9 cellular contexts compared by ENCODE assay signal in genomic region chr7:28958235-28958945, GRCh38. TPM values are rescaled to one million over a fixed set of nuclear protein-coding genes. Genes with fewer than 3 reads are reported as not detected.
A peak's percentile ranks its signal among the peaks of the same experiment; 100 is the strongest.
DNase-seq lines count a peak whose midpoint lies in the region; ATAC-seq lines count a peak whose summit lies in the region.
"Had no signal": no experiment of that assay in that cellular context is flagged by ENCODE, and none has a peak within 500 bp of the region (broad histone marks: within the 10 kb centered on the region; RNA-seq: fewer than 3 reads in every experiment).

A gene with protein sequence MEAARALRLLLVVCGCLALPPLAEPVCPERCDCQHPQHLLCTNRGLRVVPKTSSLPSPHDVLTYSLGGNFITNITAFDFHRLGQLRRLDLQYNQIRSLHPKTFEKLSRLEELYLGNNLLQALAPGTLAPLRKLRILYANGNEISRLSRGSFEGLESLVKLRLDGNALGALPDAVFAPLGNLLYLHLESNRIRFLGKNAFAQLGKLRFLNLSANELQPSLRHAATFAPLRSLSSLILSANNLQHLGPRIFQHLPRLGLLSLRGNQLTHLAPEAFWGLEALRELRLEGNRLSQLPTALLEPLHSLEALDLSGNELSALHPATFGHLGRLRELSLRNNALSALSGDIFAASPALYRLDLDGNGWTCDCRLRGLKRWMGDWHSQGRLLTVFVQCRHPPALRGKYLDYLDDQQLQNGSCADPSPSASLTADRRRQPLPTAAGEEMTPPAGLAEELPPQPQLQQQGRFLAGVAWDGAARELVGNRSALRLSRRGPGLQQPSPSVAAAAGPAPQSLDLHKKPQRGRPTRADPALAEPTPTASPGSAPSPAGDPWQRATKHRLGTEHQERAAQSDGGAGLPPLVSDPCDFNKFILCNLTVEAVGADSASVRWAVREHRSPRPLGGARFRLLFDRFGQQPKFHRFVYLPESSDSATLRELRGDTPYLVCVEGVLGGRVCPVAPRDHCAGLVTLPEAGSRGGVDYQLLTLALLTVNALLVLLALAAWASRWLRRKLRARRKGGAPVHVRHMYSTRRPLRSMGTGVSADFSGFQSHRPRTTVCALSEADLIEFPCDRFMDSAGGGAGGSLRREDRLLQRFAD (minus strand): TSS chr7:28958330. CDS start chr7:28958046, 284 bp downstream.

- H3K27ac ChIP-seq in effector memory CD4-positive, alpha-beta T cell (ENCODE audit: insufficient read depth, low read length, poor library complexity, severe bottlenecking): no peak within 1 kb of the TSS

- DNase-seq in D341Med (ENCODE audit: low spot score): peak; percentile 76
- peak; percentile 53 for DNase-seq in NCI-H510A (lab: John Stamatoyannopoulos, UW)
- peak; percentile 33 to 65 for DNase-seq in dermis microvascular lymphatic vessel endothelial cell (ENCODE audit: low read depth in 2 of 2)
- DNase-seq in left lobe of liver (ENCODE audit: low spot score): peak; percentile 51
- DNase-seq in stimulated activated effector memory CD8-positive, alpha-beta T cell treated with anti-CD3 and anti-CD28 coated beads, Interleukin-12 subunit alpha, Interleukin-12 subunit beta, amount 100 ng/mL, for 72 hours (ENCODE audit: low spot score in 2 of 2): peak in 1 of 2 donors; percentile 48
- no peak for DNase-seq in effector memory CD4-positive, alpha-beta T cell

- peaks cover 6% of the 10 kb centered on the region for H3K4me1 Mint-ChIP-seq in stimulated activated effector memory CD8-positive, alpha-beta T cell treated with anti-CD3 and anti-CD28 coated beads, Interleukin-12 subunit alpha, Interleukin-12 subunit beta, amount 100 ng/mL, for 72 hours

- H3K36me3 Mint-ChIP-seq in stimulated activated effector memory CD8-positive, alpha-beta T cell treated with anti-CD3 and anti-CD28 coated beads, Interleukin-12 subunit alpha, Interleukin-12 subunit beta, amount 100 ng/mL, for 72 hours: no peaks in the 10 kb centered on the region

- H3K27ac Mint-ChIP-seq in stimulated activated effector memory CD8-positive, alpha-beta T cell treated with anti-CD3 and anti-CD28 coated beads, Interleukin-12 subunit alpha, Interleukin-12 subunit beta, amount 100 ng/mL, for 72 hours: no peak within 1 kb of the TSS

- no peaks in the 10 kb centered on the region for H3K9me3 Mint-ChIP-seq in stimulated activated effector memory CD8-positive, alpha-beta T cell treated with anti-CD3 and anti-CD28 coated beads, Interleukin-12 subunit alpha, Interleukin-12 subunit beta, amount 100 ng/mL, for 72 hours

- H3K27me3 ChIP-seq in effector memory CD4-positive, alpha-beta T cell (replicated peaks; ENCODE audit: control insufficient read depth, insufficient read depth, low read length, poor library complexity, severe bottlenecking): peaks cover 14% of the 10 kb centered on the region

- H3K9me3 ChIP-seq in effector memory CD4-positive, alpha-beta T cell (ENCODE audit: control insufficient read depth, low read length): no peaks in the 10 kb centered on the region

- H3K36me3 ChIP-seq in effector memory CD4-positive, alpha-beta T cell (ENCODE audit: control insufficient read depth, insufficient read depth, low read length): no peaks in the 10 kb centered on the region

- no peak for ATAC-seq in left lobe of liver
- no peak for ATAC-seq in stimulated activated effector memory CD8-positive, alpha-beta T cell treated with anti-CD3 and anti-CD28 coated beads, Interleukin-12 subunit alpha, Interleukin-12 subunit beta, amount 100 ng/mL, for 72 hours
- ATAC-seq in HG03108 (IDR thresholded peaks at IDR 0.05; ENCODE audit: unreplicated experiment): no peak
- no peak for ATAC-seq in GM18520 (IDR thresholded peaks at IDR 0.05; ENCODE audit: unreplicated experiment)

- H3K4me3 Mint-ChIP-seq in stimulated activated effector memory CD8-positive, alpha-beta T cell treated with anti-CD3 and anti-CD28 coated beads, Interleukin-12 subunit alpha, Interleukin-12 subunit beta, amount 100 ng/mL, for 72 hours: peak within 1 kb of the TSS; percentile 45

- peaks cover 12% of the 10 kb centered on the region for H3K4me1 ChIP-seq in effector memory CD4-positive, alpha-beta T cell (ENCODE audit: control insufficient read depth, insufficient read depth, low read length, poor library complexity, severe bottlenecking)

- H3K4me3 ChIP-seq in effector memory CD4-positive, alpha-beta T cell (ENCODE audit: insufficient read depth, low read depth, low read length, poor library complexity, severe bottlenecking): no peak within 1 kb of the TSS

RNA-seq across cellular contexts. Expression of the gene that starts here (rescaled TPM):
- total RNA-seq in dermis microvascular lymphatic vessel endothelial cell (18.6 and 29.6 TPM in 2 replicates), left lobe of liver (0.18 TPM)
- total RNA-seq: HT1080 had no signal

Comparison
In these comparisons a context has a peak if more than half of its experiments do, and no peak if none do; other contexts are left out.
1. RNA of the gene that starts here (total RNA-seq): 18.6 to 29.6 TPM in dermis microvascular lymphatic vessel endothelial cell; 0.18 TPM in left lobe of liver (single experiment); every median in the first group is over 10 times any median in the second.
2. Peak in DNase-seq in left lobe of liver; RNA of the gene not detected or under 1 TPM.
3. DNase-seq: peak in D341Med (single experiment), NCI-H510A (single experiment) and dermis microvascular lymphatic vessel endothelial cell (2 of 2); none in effector memory CD4-positive, alpha-beta T cell (0 of 3).